In the genomic region with DNA sequence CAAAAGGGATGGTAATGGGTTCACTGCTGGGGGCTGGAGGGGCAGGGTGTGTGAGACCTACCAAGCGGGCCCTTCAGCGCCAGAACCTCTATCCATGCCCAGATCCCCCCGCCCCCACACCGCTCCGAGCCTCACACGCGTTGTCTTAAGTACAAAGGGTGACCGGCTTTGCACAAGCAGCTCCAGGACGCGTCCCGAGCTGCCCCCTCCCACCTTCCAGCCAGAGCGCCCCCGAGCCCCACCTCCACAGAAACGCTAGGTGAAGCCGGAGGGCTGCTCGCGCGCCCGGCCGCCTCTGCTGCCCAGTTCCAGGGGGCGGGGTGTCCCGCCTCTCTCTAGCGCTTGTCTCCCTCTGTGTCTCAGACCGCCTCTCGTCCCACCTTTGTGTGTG, we compare ENCODE assay signal across 11 cellular contexts. TPM values are rescaled to one million over a fixed set of nuclear protein-coding genes. Genes with fewer than 3 reads are reported as not detected.
DNase-seq lines count a peak whose midpoint lies in the region; ATAC-seq and TF ChIP-seq lines count a peak whose summit lies in the region.
"Had no signal": no experiment of that assay in that cellular context is flagged by ENCODE, and none has a peak within 500 bp of the region (broad histone marks: within the 10 kb centered on the region; RNA-seq: fewer than 3 reads in every experiment).

No MANE protein-coding gene starts in this region.

- TF ChIP-seq CTCF in nephron progenitor cell (IDR thresholded peaks at IDR 0.05): no peak
- no peak for TF ChIP-seq CTCF in Peyer's patch (IDR thresholded peaks at IDR 0.05)

- H3K9me3 ChIP-seq in CD8-positive, alpha-beta memory T cell (ENCODE audit: low read length): no peaks in the 10 kb centered on the region
- peaks cover 4% of the 10 kb centered on the region; the same call in 1 of the 2 replicates for H3K9me3 ChIP-seq in NT2/D1 (ENCODE audit: insufficient read depth, low read length)
- H3K9me3 ChIP-seq in Peyer's patch: no peaks in the 10 kb centered on the region
- H3K9me3 ChIP-seq: right lobe of liver had no signal

- H3K36me3 Mint-ChIP-seq in CD8-positive, alpha-beta memory T cell: peaks cover 0 to 8% (median 5%) of the 10 kb centered on the region in 3 donors
- peaks cover 3% of the 10 kb centered on the region for H3K36me3 Mint-ChIP-seq in effector memory CD8-positive, alpha-beta T cell (ENCODE audit: insufficient read depth)
- H3K36me3 Mint-ChIP-seq in nephron progenitor cell (ENCODE audit: low read depth): no peaks in the 10 kb centered on the region

- peak overlapping the region; percentile 72 for H3K9ac ChIP-seq in NT2/D1 (ENCODE audit: insufficient read length, low read depth)

- POLR2A ChIA-PET in CD8-positive, alpha-beta memory T cell (lab: Charles Lee): interaction anchor here (1.0 kb wide), 1 partner anchor 399 kb away, joined by 3 read pairs; no protein-coding TSS in a partner anchor

- DNase-seq in CD8-positive, alpha-beta memory T cell: peak in 1 of 5 donors; percentile 28
- no peak for DNase-seq in NT2/D1 (ENCODE audit: low read depth, low spot score)
- no peak for DNase-seq in effector memory CD8-positive, alpha-beta T cell
- DNase-seq in nephron progenitor cell: peak; percentile 56
- DNase-seq in Peyer's patch: no peak
- DNase-seq in NCI-H774 (lab: John Stamatoyannopoulos, UW): no peak
- DNase-seq: right lobe of liver had no signal

- H3K27me3 Mint-ChIP-seq in CD8-positive, alpha-beta memory T cell: peaks cover 40 to 56% of the 10 kb centered on the region in 2 donors
- peaks cover 68 to 86% of the 10 kb centered on the region in 2 donors for H3K27me3 Mint-ChIP-seq in effector memory CD8-positive, alpha-beta T cell
- H3K27me3 Mint-ChIP-seq in nephron progenitor cell (ENCODE audit: low read depth, poor library complexity): peaks cover 95% of the 10 kb centered on the region

- peaks cover 4 to 26% (median 11%) of the 10 kb centered on the region in 3 donors for H3K4me1 Mint-ChIP-seq in CD8-positive, alpha-beta memory T cell
- peaks cover 4 to 10% of the 10 kb centered on the region in 2 donors for H3K4me1 Mint-ChIP-seq in effector memory CD8-positive, alpha-beta T cell (ENCODE audit: low read depth in 2 of 2)
- peaks cover 2% of the 10 kb centered on the region for H3K4me1 Mint-ChIP-seq in nephron progenitor cell

- H3K4me1 ChIP-seq in CD8-positive, alpha-beta memory T cell (ENCODE audit: insufficient read depth, low read length): peaks cover 7% of the 10 kb centered on the region
- no peaks in the 10 kb centered on the region for H3K4me1 ChIP-seq in NT2/D1 (ENCODE audit: insufficient read depth, insufficient read length)
- H3K4me1 ChIP-seq in Peyer's patch: peaks cover 0 to 33% (median 6%) of the 10 kb centered on the region in 4 donors

- peak overlapping the region in 2 of 8 donors; percentile 16 to 47 for H3K27ac Mint-ChIP-seq in CD8-positive, alpha-beta memory T cell
- H3K27ac Mint-ChIP-seq in effector memory CD8-positive, alpha-beta T cell: no peak overlapping the region
- no peak overlapping the region for H3K27ac Mint-ChIP-seq in nephron progenitor cell

- peaks cover 20% of the 10 kb centered on the region for H3K27me3 ChIP-seq in CD8-positive, alpha-beta memory T cell (ENCODE audit: insufficient read depth, low read length, poor library complexity, severe bottlenecking)
- H3K27me3 ChIP-seq in NT2/D1 (ENCODE audit: insufficient read depth, insufficient read length): peaks cover 90% of the 10 kb centered on the region
- peaks cover 0 to 34% of the 10 kb centered on the region in 2 donors for H3K27me3 ChIP-seq in Peyer's patch

- H3K36me3 ChIP-seq in CD8-positive, alpha-beta memory T cell (ENCODE audit: insufficient read depth, low read length): no peaks in the 10 kb centered on the region
- H3K36me3 ChIP-seq in NT2/D1 (ENCODE audit: insufficient read depth, insufficient read length, low read length) (no peaks in the 10 kb centered on the region), Peyer's patch (no peaks in the 10 kb centered on the region)
- H3K36me3 ChIP-seq: right lobe of liver had no signal

- peak overlapping the region; percentile 70 for H3K4me3 ChIP-seq in CD8-positive, alpha-beta memory T cell (ENCODE audit: low read length)
- H3K4me3 ChIP-seq in NT2/D1 (ENCODE audit: insufficient read length, low read depth) (peak overlapping the region; percentile 49), Peyer's patch (peak overlapping the region in 2 of 4 donors; percentile 6 to 22)
- H3K4me3 ChIP-seq: right lobe of liver had no signal

- CTCF ChIA-PET in CD8-positive, alpha-beta memory T cell (lab: Charles Lee): interaction anchor here (1.4 to 16.5 kb wide), 2 partner anchors 17 to 225 kb away, joined by 4 to 315 read pairs; no protein-coding TSS in a partner anchor

- ATAC-seq in effector memory CD8-positive, alpha-beta T cell (replicated peaks): no peak
- no peak for ATAC-seq in HG03342 (IDR thresholded peaks at IDR 0.05; ENCODE audit: unreplicated experiment)
- ATAC-seq in HG03460 (IDR thresholded peaks at IDR 0.05; ENCODE audit: unreplicated experiment): no peak

- no peaks in the 10 kb centered on the region for H3K9me3 Mint-ChIP-seq in CD8-positive, alpha-beta memory T cell
- H3K9me3 Mint-ChIP-seq in effector memory CD8-positive, alpha-beta T cell: no peaks in the 10 kb centered on the region
- peaks cover 5% of the 10 kb centered on the region for H3K9me3 Mint-ChIP-seq in nephron progenitor cell

- H3K4me3 Mint-ChIP-seq in CD8-positive, alpha-beta memory T cell: peak overlapping the region; percentile 16 to 89 (median 83)
- peak overlapping the region; percentile 73 to 79 for H3K4me3 Mint-ChIP-seq in effector memory CD8-positive, alpha-beta T cell
- peak overlapping the region; percentile 69 for H3K4me3 Mint-ChIP-seq in nephron progenitor cell

- TF ChIP-seq POLR2A in Peyer's patch (IDR thresholded peaks at IDR 0.05): no peak

- H3K27ac ChIP-seq in CD8-positive, alpha-beta memory T cell (ENCODE audit: low read depth, low read length): no peak overlapping the region
- H3K27ac ChIP-seq in Peyer's patch: no peak overlapping the region
- H3K27ac ChIP-seq: right lobe of liver had no signal

RNA-seq across cellular contexts. Expression of a gene that starts 1.2 kb away (rescaled TPM):
- total RNA-seq in CD8-positive, alpha-beta memory T cell: under 1 TPM; 0.31 to 0.38 TPM
- polyA plus RNA-seq in CD8-positive, alpha-beta memory T cell: 1.5 TPM
- total RNA-seq in Peyer's patch: not detected
- total RNA-seq: HT-29, right lobe of liver, urinary bladder had no signal
